In the genomic region with DNA sequence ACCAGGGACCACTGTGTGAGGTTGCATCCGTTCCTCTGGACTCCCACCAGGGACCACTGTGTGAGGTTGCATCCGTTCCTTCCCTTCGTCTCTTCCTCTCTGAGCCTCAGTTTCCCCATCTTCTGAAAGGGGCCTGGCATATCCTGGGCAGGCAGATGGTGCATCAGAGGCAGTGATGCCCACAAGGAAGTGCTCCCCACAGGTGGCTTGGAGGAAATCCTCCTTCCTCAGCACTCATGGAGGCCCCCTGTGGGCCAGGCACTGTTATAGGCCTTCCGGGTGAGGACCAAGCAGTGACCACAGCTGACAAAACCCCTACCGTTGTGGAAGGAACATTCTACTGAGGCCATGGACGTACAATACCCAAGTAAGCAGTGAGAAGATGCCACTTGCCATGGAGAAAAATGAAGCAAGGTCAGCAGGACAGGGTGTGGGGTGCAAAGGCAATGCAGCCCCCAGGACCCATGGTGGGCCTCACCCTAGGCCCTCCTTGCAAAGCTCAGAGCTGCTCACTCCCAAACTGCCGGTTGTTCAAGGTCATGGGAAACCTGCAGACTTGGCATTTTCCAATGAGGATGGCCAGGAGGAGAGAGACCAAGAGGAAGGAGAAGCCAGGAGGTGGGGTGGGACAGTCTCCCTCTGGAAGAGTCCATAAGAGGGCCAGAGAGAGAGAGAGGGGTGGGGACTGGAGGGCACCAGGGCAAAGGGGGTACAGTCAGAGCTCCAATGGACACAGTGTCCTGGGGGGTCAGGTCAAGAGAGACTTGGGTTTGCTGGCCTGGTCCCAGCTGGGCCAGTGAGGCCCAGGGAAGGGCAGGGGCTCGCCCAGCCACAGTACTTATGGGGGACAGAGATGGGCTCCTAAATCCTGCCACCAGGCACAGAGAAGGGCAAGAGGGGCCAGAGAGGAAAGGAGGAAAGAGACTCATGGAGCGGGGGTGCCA, we compare ENCODE assay signal across 1 cellular context.
TF ChIP-seq lines count a peak whose summit lies in the region.

No MANE protein-coding gene starts in this region.

TF ChIP-seq in HepG2, 621 proteins besides CTCF, POLR2A, EP300 and RAD21 (continued from another document and continues in another):
- TF ChIP-seq, protein P1, sequence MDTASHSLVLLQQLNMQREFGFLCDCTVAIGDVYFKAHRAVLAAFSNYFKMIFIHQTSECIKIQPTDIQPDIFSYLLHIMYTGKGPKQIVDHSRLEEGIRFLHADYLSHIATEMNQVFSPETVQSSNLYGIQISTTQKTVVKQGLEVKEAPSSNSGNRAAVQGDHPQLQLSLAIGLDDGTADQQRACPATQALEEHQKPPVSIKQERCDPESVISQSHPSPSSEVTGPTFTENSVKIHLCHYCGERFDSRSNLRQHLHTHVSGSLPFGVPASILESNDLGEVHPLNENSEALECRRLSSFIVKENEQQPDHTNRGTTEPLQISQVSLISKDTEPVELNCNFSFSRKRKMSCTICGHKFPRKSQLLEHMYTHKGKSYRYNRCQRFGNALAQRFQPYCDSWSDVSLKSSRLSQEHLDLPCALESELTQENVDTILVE (CRISPR knock-in tag; IDR thresholded peaks at IDR 0.05) = 0 out of 2 replicates have a peak, but pooled peaks have one; percentile 40
- peak; percentile 78 for TF ChIP-seq HDAC1 (CRISPR knock-in tag; IDR thresholded peaks at IDR 0.05)
- TF ChIP-seq RFXAP (CRISPR knock-in tag; IDR thresholded peaks at IDR 0.05; ENCODE audit: borderline replicate concordance) = no peak
- 0 out of 2 replicates have a peak, but pooled peaks have one; percentile 32 for TF ChIP-seq MTF2 (CRISPR knock-in tag; IDR thresholded peaks at IDR 0.05; ENCODE audit: borderline replicate concordance)
- peak; percentile 52; the same call in 1 of the 2 replicates for TF ChIP-seq MAFF (IDR thresholded peaks at IDR 0.05; ENCODE audit: low read depth, low read length)
- no peak for TF ChIP-seq ZNF30 (CRISPR knock-in tag; IDR thresholded peaks at IDR 0.05)
- peak; percentile 90 for TF ChIP-seq ZMYM3 (CRISPR knock-in tag; IDR thresholded peaks at IDR 0.05)
- TF ChIP-seq, protein P2, sequence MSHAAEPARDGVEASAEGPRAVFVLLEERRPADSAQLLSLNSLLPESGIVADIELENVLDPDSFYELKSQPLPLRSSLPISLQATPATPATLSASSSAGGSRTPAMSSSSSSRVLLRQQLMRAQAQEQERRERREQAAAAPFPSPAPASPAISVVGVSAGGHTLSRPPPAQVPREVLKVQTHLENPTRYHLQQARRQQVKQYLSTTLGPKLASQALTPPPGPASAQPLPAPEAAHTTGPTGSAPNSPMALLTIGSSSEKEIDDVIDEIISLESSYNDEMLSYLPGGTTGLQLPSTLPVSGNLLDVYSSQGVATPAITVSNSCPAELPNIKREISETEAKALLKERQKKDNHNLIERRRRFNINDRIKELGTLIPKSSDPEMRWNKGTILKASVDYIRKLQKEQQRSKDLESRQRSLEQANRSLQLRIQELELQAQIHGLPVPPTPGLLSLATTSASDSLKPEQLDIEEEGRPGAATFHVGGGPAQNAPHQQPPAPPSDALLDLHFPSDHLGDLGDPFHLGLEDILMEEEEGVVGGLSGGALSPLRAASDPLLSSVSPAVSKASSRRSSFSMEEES (CRISPR knock-in tag; IDR thresholded peaks at IDR 0.05) = peak; percentile 23; the same call in 1 of the 2 replicates
- TF ChIP-seq, protein P3, sequence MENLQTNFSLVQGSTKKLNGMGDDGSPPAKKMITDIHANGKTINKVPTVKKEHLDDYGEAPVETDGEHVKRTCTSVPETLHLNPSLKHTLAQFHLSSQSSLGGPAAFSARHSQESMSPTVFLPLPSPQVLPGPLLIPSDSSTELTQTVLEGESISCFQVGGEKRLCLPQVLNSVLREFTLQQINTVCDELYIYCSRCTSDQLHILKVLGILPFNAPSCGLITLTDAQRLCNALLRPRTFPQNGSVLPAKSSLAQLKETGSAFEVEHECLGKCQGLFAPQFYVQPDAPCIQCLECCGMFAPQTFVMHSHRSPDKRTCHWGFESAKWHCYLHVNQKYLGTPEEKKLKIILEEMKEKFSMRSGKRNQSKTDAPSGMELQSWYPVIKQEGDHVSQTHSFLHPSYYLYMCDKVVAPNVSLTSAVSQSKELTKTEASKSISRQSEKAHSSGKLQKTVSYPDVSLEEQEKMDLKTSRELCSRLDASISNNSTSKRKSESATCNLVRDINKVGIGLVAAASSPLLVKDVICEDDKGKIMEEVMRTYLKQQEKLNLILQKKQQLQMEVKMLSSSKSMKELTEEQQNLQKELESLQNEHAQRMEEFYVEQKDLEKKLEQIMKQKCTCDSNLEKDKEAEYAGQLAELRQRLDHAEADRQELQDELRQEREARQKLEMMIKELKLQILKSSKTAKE (CRISPR knock-in tag; IDR thresholded peaks at IDR 0.05; ENCODE audit: borderline replicate concordance) = 0 out of 2 replicates have a peak, but pooled peaks have one; percentile 18
- TF ChIP-seq GABPA (IDR thresholded peaks at IDR 0.05; ENCODE audit: low read depth, low read length) = no peak
- TF ChIP-seq GABPA (CRISPR knock-in tag; IDR thresholded peaks at IDR 0.05; ENCODE audit: low read depth) = peak; percentile 64
- TF ChIP-seq NRL (CRISPR knock-in tag; IDR thresholded peaks at IDR 0.05; ENCODE audit: borderline replicate concordance) = peak; percentile 57; the same call in 1 of the 2 replicates
- TF ChIP-seq ZSCAN21 (CRISPR knock-in tag; IDR thresholded peaks at IDR 0.05; ENCODE audit: borderline replicate concordance) = peak; percentile 24; the same call in 1 of the 2 replicates
- TF ChIP-seq, protein P4, sequence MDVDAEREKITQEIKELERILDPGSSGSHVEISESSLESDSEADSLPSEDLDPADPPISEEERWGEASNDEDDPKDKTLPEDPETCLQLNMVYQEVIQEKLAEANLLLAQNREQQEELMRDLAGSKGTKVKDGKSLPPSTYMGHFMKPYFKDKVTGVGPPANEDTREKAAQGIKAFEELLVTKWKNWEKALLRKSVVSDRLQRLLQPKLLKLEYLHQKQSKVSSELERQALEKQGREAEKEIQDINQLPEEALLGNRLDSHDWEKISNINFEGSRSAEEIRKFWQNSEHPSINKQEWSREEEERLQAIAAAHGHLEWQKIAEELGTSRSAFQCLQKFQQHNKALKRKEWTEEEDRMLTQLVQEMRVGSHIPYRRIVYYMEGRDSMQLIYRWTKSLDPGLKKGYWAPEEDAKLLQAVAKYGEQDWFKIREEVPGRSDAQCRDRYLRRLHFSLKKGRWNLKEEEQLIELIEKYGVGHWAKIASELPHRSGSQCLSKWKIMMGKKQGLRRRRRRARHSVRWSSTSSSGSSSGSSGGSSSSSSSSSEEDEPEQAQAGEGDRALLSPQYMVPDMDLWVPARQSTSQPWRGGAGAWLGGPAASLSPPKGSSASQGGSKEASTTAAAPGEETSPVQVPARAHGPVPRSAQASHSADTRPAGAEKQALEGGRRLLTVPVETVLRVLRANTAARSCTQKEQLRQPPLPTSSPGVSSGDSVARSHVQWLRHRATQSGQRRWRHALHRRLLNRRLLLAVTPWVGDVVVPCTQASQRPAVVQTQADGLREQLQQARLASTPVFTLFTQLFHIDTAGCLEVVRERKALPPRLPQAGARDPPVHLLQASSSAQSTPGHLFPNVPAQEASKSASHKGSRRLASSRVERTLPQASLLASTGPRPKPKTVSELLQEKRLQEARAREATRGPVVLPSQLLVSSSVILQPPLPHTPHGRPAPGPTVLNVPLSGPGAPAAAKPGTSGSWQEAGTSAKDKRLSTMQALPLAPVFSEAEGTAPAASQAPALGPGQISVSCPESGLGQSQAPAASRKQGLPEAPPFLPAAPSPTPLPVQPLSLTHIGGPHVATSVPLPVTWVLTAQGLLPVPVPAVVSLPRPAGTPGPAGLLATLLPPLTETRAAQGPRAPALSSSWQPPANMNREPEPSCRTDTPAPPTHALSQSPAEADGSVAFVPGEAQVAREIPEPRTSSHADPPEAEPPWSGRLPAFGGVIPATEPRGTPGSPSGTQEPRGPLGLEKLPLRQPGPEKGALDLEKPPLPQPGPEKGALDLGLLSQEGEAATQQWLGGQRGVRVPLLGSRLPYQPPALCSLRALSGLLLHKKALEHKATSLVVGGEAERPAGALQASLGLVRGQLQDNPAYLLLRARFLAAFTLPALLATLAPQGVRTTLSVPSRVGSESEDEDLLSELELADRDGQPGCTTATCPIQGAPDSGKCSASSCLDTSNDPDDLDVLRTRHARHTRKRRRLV (CRISPR knock-in tag; IDR thresholded peaks at IDR 0.05) = no peak
- no peak for TF ChIP-seq KMT2B (CRISPR knock-in tag; IDR thresholded peaks at IDR 0.05)
- no peak for TF ChIP-seq FOXK1 (CRISPR knock-in tag; IDR thresholded peaks at IDR 0.05; ENCODE audit: borderline replicate concordance, low read depth)
- TF ChIP-seq ZNF33B (CRISPR knock-in tag; IDR thresholded peaks at IDR 0.05) = no peak
- TF ChIP-seq HOXA5 (CRISPR knock-in tag; IDR thresholded peaks at IDR 0.05) = no peak
- peak; percentile 33; the same call in 1 of the 2 replicates for TF ChIP-seq PHF8 (CRISPR knock-in tag; IDR thresholded peaks at IDR 0.05)
- TF ChIP-seq, protein P5, sequence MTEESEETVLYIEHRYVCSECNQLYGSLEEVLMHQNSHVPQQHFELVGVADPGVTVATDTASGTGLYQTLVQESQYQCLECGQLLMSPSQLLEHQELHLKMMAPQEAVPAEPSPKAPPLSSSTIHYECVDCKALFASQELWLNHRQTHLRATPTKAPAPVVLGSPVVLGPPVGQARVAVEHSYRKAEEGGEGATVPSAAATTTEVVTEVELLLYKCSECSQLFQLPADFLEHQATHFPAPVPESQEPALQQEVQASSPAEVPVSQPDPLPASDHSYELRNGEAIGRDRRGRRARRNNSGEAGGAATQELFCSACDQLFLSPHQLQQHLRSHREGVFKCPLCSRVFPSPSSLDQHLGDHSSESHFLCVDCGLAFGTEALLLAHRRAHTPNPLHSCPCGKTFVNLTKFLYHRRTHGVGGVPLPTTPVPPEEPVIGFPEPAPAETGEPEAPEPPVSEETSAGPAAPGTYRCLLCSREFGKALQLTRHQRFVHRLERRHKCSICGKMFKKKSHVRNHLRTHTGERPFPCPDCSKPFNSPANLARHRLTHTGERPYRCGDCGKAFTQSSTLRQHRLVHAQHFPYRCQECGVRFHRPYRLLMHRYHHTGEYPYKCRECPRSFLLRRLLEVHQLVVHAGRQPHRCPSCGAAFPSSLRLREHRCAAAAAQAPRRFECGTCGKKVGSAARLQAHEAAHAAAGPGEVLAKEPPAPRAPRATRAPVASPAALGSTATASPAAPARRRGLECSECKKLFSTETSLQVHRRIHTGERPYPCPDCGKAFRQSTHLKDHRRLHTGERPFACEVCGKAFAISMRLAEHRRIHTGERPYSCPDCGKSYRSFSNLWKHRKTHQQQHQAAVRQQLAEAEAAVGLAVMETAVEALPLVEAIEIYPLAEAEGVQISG (CRISPR knock-in tag; IDR thresholded peaks at IDR 0.05) = 0 out of 2 replicates have a peak, but pooled peaks have one; percentile 29
- TF ChIP-seq FOXA1 (IDR thresholded peaks at IDR 0.05) = no peak
- peak; percentile 21; the same call in 1 of the 2 replicates for TF ChIP-seq FOXA1 (CRISPR knock-in tag; IDR thresholded peaks at IDR 0.05)
- TF ChIP-seq ZNF547 (CRISPR knock-in tag; IDR thresholded peaks at IDR 0.05) = peak; percentile 6; the same call in 1 of the 2 replicates
- no peak for TF ChIP-seq ZNF570 (CRISPR knock-in tag; IDR thresholded peaks at IDR 0.05; ENCODE audit: borderline replicate concordance)
- peak; percentile 3; the same call in 1 of the 2 replicates for TF ChIP-seq ATF7-NPFF (CRISPR knock-in tag; IDR thresholded peaks at IDR 0.05; ENCODE audit: low read depth)
- TF ChIP-seq, protein P6, sequence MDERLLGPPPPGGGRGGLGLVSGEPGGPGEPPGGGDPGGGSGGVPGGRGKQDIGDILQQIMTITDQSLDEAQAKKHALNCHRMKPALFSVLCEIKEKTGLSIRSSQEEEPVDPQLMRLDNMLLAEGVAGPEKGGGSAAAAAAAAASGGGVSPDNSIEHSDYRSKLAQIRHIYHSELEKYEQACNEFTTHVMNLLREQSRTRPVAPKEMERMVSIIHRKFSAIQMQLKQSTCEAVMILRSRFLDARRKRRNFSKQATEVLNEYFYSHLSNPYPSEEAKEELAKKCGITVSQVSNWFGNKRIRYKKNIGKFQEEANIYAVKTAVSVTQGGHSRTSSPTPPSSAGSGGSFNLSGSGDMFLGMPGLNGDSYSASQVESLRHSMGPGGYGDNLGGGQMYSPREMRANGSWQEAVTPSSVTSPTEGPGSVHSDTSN (CRISPR knock-in tag; IDR thresholded peaks at IDR 0.05) = no peak
- 0 out of 2 replicates have a peak, but pooled peaks have one; percentile 12 for TF ChIP-seq RXRA (CRISPR knock-in tag; IDR thresholded peaks at IDR 0.05)
- TF ChIP-seq, protein P7, sequence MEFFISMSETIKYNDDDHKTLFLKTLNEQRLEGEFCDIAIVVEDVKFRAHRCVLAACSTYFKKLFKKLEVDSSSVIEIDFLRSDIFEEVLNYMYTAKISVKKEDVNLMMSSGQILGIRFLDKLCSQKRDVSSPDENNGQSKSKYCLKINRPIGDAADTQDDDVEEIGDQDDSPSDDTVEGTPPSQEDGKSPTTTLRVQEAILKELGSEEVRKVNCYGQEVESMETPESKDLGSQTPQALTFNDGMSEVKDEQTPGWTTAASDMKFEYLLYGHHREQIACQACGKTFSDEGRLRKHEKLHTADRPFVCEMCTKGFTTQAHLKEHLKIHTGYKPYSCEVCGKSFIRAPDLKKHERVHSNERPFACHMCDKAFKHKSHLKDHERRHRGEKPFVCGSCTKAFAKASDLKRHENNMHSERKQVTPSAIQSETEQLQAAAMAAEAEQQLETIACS (CRISPR knock-in tag; IDR thresholded peaks at IDR 0.05) = no peak
- peak; percentile 91 for TF ChIP-seq ZFX (CRISPR knock-in tag; IDR thresholded peaks at IDR 0.05; ENCODE audit: low read depth)
- TF ChIP-seq HNRNPL (IDR thresholded peaks at IDR 0.05; ENCODE audit: low read depth, low read length) = peak; percentile 97
- TF ChIP-seq, protein P8, sequence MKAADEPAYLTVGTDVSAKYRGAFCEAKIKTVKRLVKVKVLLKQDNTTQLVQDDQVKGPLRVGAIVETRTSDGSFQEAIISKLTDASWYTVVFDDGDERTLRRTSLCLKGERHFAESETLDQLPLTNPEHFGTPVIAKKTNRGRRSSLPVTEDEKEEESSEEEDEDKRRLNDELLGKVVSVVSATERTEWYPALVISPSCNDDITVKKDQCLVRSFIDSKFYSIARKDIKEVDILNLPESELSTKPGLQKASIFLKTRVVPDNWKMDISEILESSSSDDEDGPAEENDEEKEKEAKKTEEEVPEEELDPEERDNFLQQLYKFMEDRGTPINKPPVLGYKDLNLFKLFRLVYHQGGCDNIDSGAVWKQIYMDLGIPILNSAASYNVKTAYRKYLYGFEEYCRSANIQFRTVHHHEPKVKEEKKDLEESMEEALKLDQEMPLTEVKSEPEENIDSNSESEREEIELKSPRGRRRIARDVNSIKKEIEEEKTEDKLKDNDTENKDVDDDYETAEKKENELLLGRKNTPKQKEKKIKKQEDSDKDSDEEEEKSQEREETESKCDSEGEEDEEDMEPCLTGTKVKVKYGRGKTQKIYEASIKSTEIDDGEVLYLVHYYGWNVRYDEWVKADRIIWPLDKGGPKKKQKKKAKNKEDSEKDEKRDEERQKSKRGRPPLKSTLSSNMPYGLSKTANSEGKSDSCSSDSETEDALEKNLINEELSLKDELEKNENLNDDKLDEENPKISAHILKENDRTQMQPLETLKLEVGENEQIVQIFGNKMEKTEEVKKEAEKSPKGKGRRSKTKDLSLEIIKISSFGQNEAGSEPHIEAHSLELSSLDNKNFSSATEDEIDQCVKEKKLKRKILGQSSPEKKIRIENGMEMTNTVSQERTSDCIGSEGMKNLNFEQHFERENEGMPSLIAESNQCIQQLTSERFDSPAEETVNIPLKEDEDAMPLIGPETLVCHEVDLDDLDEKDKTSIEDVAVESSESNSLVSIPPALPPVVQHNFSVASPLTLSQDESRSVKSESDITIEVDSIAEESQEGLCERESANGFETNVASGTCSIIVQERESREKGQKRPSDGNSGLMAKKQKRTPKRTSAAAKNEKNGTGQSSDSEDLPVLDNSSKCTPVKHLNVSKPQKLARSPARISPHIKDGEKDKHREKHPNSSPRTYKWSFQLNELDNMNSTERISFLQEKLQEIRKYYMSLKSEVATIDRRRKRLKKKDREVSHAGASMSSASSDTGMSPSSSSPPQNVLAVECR (CRISPR knock-in tag; IDR thresholded peaks at IDR 0.05; ENCODE audit: borderline replicate concordance) = 0 out of 2 replicates have a peak, but pooled peaks have one; percentile 49
- peak; percentile 56 for TF ChIP-seq SMC3 (IDR thresholded peaks at IDR 0.05; ENCODE audit: low read length)
- TF ChIP-seq TAF15 (IDR thresholded peaks at IDR 0.05; ENCODE audit: low read depth, low read length, poor library complexity, severe bottlenecking) = no peak
